ENCODE assay signal across 22 cellular contexts in genomic region chr2:32272279-32272678, GRCh38. TPM values are rescaled to one million over a fixed set of nuclear protein-coding genes. Genes with fewer than 3 reads are reported as not detected.
DNase-seq lines count a peak whose midpoint lies in the region; ATAC-seq and TF ChIP-seq lines count a peak whose summit lies in the region.
"Had no signal": no experiment of that assay in that cellular context is flagged by ENCODE, and none has a peak within 500 bp of the region (broad histone marks: within the 10 kb centered on the region; RNA-seq: fewer than 3 reads in every experiment).

No MANE protein-coding gene starts in this region.

- dilution Hi-C loops in mammary epithelial cell (cut with HindIII; ENCODE audit: low sequenced_read_pairs): no loop called here

- H3K9me2 ChIP-seq in PC-9 (ENCODE audit: insufficient read depth): no peaks in the 10 kb centered on the region

- H3K9me3 ChIP-seq in mammary epithelial cell (replicated peaks; ENCODE audit: insufficient read depth, low read length): no peaks in the 10 kb centered on the region
- H3K9me3 ChIP-seq in PC-9 (ENCODE audit: insufficient read depth, low read depth): no peaks in the 10 kb centered on the region
- no peaks in the 10 kb centered on the region for H3K9me3 ChIP-seq in upper lobe of right lung
- H3K9me3 ChIP-seq: BLaER1 had no signal

- 48% methylated on average over 2 of the region's 3 CpGs for WGBS in mammary epithelial cell (ENCODE audit: low coverage, missing lambda C conversion rate)

- H3K27ac ChIP-seq in mammary epithelial cell (ENCODE audit: insufficient read depth, low read depth, low read length) (no peak overlapping the region), PC-9 (no peak overlapping the region), upper lobe of right lung (no peak overlapping the region)
- H3K27ac ChIP-seq: BLaER1 had no signal

- no peak overlapping the region for H3K4me2 ChIP-seq in mammary epithelial cell (ENCODE audit: insufficient read depth, low read depth, low read length)
- no peak overlapping the region for H3K4me2 ChIP-seq in PC-9
- H3K4me2 ChIP-seq: BLaER1 had no signal

- no peaks in the 10 kb centered on the region for H3F3A ChIP-seq in PC-9 (ENCODE audit: insufficient read depth, low read depth)

- no peak for ATAC-seq in stimulated activated naive B cell treated with anti-CD40 and anti-IgM and Interleukin-4, amounts not matched to agents 10 μg/mL and 1 μg/mL and 100 μg/mL, for 72 hours (replicated peaks)
- no peak for ATAC-seq in upper lobe of right lung
- ATAC-seq: GM12878 had no signal

- no peaks in the 10 kb centered on the region for H3K36me3 Mint-ChIP-seq in MCF 10A (ENCODE audit: insufficient read depth, unreplicated experiment)
- H3K36me3 Mint-ChIP-seq in stimulated activated naive B cell treated with anti-CD40 and anti-IgM and Interleukin-4, amounts not matched to agents 10 μg/mL and 1 μg/mL and 100 μg/mL, for 72 hours: no peaks in the 10 kb centered on the region
- H3K36me3 Mint-ChIP-seq: CD14-positive monocyte; CD4-positive, alpha-beta memory T cell had no signal

- no peaks in the 10 kb centered on the region for H3K9me3 Mint-ChIP-seq in MCF 10A (ENCODE audit: unreplicated experiment)
- H3K9me3 Mint-ChIP-seq in stimulated activated naive B cell treated with anti-CD40 and anti-IgM and Interleukin-4, amounts not matched to agents 10 μg/mL and 1 μg/mL and 100 μg/mL, for 72 hours: no peaks in the 10 kb centered on the region
- H3K9me3 Mint-ChIP-seq: CD14-positive monocyte; CD4-positive, alpha-beta memory T cell; H9 had no signal

- H3K4me1 ChIP-seq in mammary epithelial cell (ENCODE audit: insufficient read depth, low read length) (peaks cover 4% of the 10 kb centered on the region), PC-9 (replicated peaks; ENCODE audit: insufficient read depth) (peaks cover 6% of the 10 kb centered on the region), upper lobe of right lung (peaks cover 3% of the 10 kb centered on the region)

- CTCF ChIA-PET in mammary epithelial cell (lab: Charles Lee; ENCODE audit: low non-redundant PET): no interaction called here
- CTCF ChIA-PET in MCF 10A (lab: Yijun Ruan, JAX): no interaction called here
- CTCF ChIA-PET in PC-9 (lab: Charles Lee): no interaction called here

- H3K79me2 ChIP-seq in mammary epithelial cell (ENCODE audit: insufficient read depth, low read length) (no peaks in the 10 kb centered on the region), PC-9 (ENCODE audit: low read depth) (no peaks in the 10 kb centered on the region)

- H3K4me3 ChIP-seq in mammary epithelial cell (replicated peaks in 1 of 3; ENCODE audit: insufficient read depth in 1 of 3, low read depth in 2 of 3, low read length in 3 of 3) (no peak overlapping the region), PC-9 (no peak overlapping the region), upper lobe of right lung (no peak overlapping the region)
- H3K4me3 ChIP-seq: BLaER1, GM12878 had no signal

- H3K36me3 ChIP-seq in mammary epithelial cell (ENCODE audit: insufficient read depth, low read length) (no peaks in the 10 kb centered on the region), PC-9 (ENCODE audit: low read depth) (no peaks in the 10 kb centered on the region), upper lobe of right lung (no peaks in the 10 kb centered on the region)
- H3K36me3 ChIP-seq: BLaER1 had no signal

- intact Hi-C loops in mammary epithelial cell (cut with micrococcal nuclease): no loop called here
- intact Hi-C loops in MCF 10A (cut with micrococcal nuclease): no loop called here
- intact Hi-C loops in PC-9 (cut with micrococcal nuclease; ENCODE audit: unreplicated experiment): no loop called here
- intact Hi-C loops in upper lobe of right lung (cut with DNase I): no loop called here

- TF ChIP-seq CTCF in mammary epithelial cell (conservative IDR thresholded peaks at IDR 0.05 in 1 of 2, IDR thresholded peaks at IDR 0.05 in 1 of 2; ENCODE audit: extremely low read depth in 1 of 2, insufficient read depth in 1 of 2, low read depth in 1 of 2, low read length in 2 of 2): no peak
- no peak for TF ChIP-seq CTCF in MCF 10A (IDR thresholded peaks at IDR 0.05; ENCODE audit: unreplicated experiment)
- TF ChIP-seq CTCF in PC-9 (conservative IDR thresholded peaks at IDR 0.05): no peak
- TF ChIP-seq CTCF in upper lobe of right lung (IDR thresholded peaks at IDR 0.05): no peak

- no peaks in the 10 kb centered on the region for H3K27me3 ChIP-seq in mammary epithelial cell (ENCODE audit: insufficient read depth, low read length)
- no peaks in the 10 kb centered on the region for H3K27me3 ChIP-seq in PC-9 (ENCODE audit: insufficient read depth, low read depth)
- H3K27me3 ChIP-seq in upper lobe of right lung: no peaks in the 10 kb centered on the region
- H3K27me3 ChIP-seq: BLaER1 had no signal

- H3K27me3 Mint-ChIP-seq in MCF 10A (ENCODE audit: insufficient read depth, unreplicated experiment): no peaks in the 10 kb centered on the region
- H3K27me3 Mint-ChIP-seq in stimulated activated naive B cell treated with anti-CD40 and anti-IgM and Interleukin-4, amounts not matched to agents 10 μg/mL and 1 μg/mL and 100 μg/mL, for 72 hours: peaks cover 0 to 7% of the 10 kb centered on the region in 2 donors

- in situ Hi-C loops in mammary epithelial cell (cut with MboI; ENCODE audit: low sequenced_read_pairs in 2 of 2): no loop called here

- H4K20me1 ChIP-seq in mammary epithelial cell (ENCODE audit: insufficient read depth, low read length): no peaks in the 10 kb centered on the region
- no peaks in the 10 kb centered on the region for H4K20me1 ChIP-seq in PC-9 (ENCODE audit: insufficient read depth)
- H4K20me1 ChIP-seq: BLaER1 had no signal

- H2AFZ ChIP-seq in mammary epithelial cell (ENCODE audit: low read depth, low read length) (peak overlapping the region; percentile 8), PC-9 (peak overlapping the region; percentile 25; the same call in 1 of the 2 replicates)

- DNase-seq in mammary epithelial cell: no peak
- no peak for DNase-seq in MCF 10A (ENCODE audit: unreplicated experiment)
- DNase-seq in HT1080 (ENCODE audit: low read depth): peak; percentile 17
- DNase-seq in PC-9: no peak
- peak; percentile 9 for DNase-seq in islet precursor cell
- no peak for DNase-seq in stimulated activated naive B cell treated with anti-CD40 and anti-IgM and Interleukin-4, amounts not matched to agents 10 μg/mL and 1 μg/mL and 100 μg/mL, for 72 hours
- no peak for DNase-seq in upper lobe of right lung
- no peak for DNase-seq in SHP77 (lab: John Stamatoyannopoulos, UW)
- DNase-seq: 8988T; CD4-positive, alpha-beta memory T cell; DMS153; DMS79; H9; IMR-90 had no signal

- H3K27ac Mint-ChIP-seq in MCF 10A (ENCODE audit: low read depth, unreplicated experiment): no peak overlapping the region
- H3K27ac Mint-ChIP-seq in stimulated activated naive B cell treated with anti-CD40 and anti-IgM and Interleukin-4, amounts not matched to agents 10 μg/mL and 1 μg/mL and 100 μg/mL, for 72 hours: no peak overlapping the region
- H3K27ac Mint-ChIP-seq: CD14-positive monocyte; CD4-positive, alpha-beta memory T cell; H9 had no signal

- POLR2A ChIA-PET in MCF 10A (lab: Yijun Ruan, JAX) (no interaction called here), PC-9 (lab: Charles Lee; ENCODE audit: unreplicated experiment) (no interaction called here)

- no peak overlapping the region for H3K4me3 Mint-ChIP-seq in MCF 10A (ENCODE audit: unreplicated experiment)
- H3K4me3 Mint-ChIP-seq in stimulated activated naive B cell treated with anti-CD40 and anti-IgM and Interleukin-4, amounts not matched to agents 10 μg/mL and 1 μg/mL and 100 μg/mL, for 72 hours: no peak overlapping the region
- H3K4me3 Mint-ChIP-seq: CD14-positive monocyte; CD4-positive, alpha-beta memory T cell; H9 had no signal

- no peak overlapping the region for H3K9ac ChIP-seq in mammary epithelial cell (ENCODE audit: insufficient read depth, low read length)
- H3K9ac ChIP-seq: BLaER1 had no signal

- no peaks in the 10 kb centered on the region for H3K4me1 Mint-ChIP-seq in MCF 10A (ENCODE audit: insufficient read depth, unreplicated experiment)
- peaks cover 0 to 1% of the 10 kb centered on the region in 2 donors for H3K4me1 Mint-ChIP-seq in stimulated activated naive B cell treated with anti-CD40 and anti-IgM and Interleukin-4, amounts not matched to agents 10 μg/mL and 1 μg/mL and 100 μg/mL, for 72 hours

- no TSS peak for BruUV-seq in mammary epithelial cell (replicated peaks; lab: Mats Ljungman, UMichigan)
- BruUV-seq in MCF 10A (replicated peaks; lab: Mats Ljungman, UMichigan): no TSS peak
- BruUV-seq in PC-9 (replicated peaks; lab: Mats Ljungman, UMichigan): no TSS peak

RNA-seq across cellular contexts. Expression of gene YIPF4, which starts 5.4 kb away (rescaled TPM):
- total RNA-seq in mammary epithelial cell (10 to 100 TPM; 17.8 to 45.8 TPM), MCF 10A (2022) (67.6 and 90.3 TPM in 2 replicates), PC-9 (2021) (40.9 and 42.4 TPM in 2 replicates), upper lobe of right lung (65.5 TPM)
- polyA plus RNA-seq in mammary epithelial cell: 4.0 TPM
- polyA minus RNA-seq in mammary epithelial cell: 1.5 TPM
- total RNA-seq in HT1080 (2014; rRNA removed; shearing (Covaris generic)): 8.7 and 14.1 TPM in 2 replicates
- 23.6 and 26.5 TPM in 2 replicates for polyA plus RNA-seq in HT1080 (2015; cell fraction: cytosol; rRNA removed)
- polyA plus RNA-seq in HT1080 (2015; cell fraction: nucleus; rRNA removed): 17.2 and 33.0 TPM in 2 replicates

RNA-seq across cellular contexts. Expression of gene NLRC4, which starts 7.6 kb away (rescaled TPM):
- total RNA-seq in mammary epithelial cell (not detected), MCF 10A (2022) (0.12 and 0.27 TPM in 2 replicates), PC-9 (2021) (not detected in 2 replicates), upper lobe of right lung (15.3 TPM)
- not detected for polyA plus RNA-seq in mammary epithelial cell
- not detected for polyA minus RNA-seq in mammary epithelial cell
- not detected in 2 replicates for total RNA-seq in HT1080 (2014; rRNA removed; shearing (Covaris generic))
- 0.03 TPM in 1 of 2 replicates, not detected in the other for polyA plus RNA-seq in HT1080 (2015; cell fraction: cytosol; rRNA removed)
- not detected in 2 replicates for polyA plus RNA-seq in HT1080 (2015; cell fraction: nucleus; rRNA removed)
- total RNA-seq: A673, G401, H1, H9, HT-29, IMR-90 had no signal
- polyA plus RNA-seq: AG04450, H1, IMR-90 had no signal

Comparison
In these comparisons a context has a peak if more than half of its experiments do, and no peak if none do; other contexts are left out.
1. DNase-seq: peak in HT1080 (single experiment) and islet precursor cell (single experiment); none in mammary epithelial cell (single experiment), MCF 10A (single experiment), PC-9 (0 of 2), stimulated activated naive B cell treated with anti-CD40 and anti-IgM and Interleukin-4, amounts not matched to agents 10 μg/mL and 1 μg/mL and 100 μg/mL, for 72 hours (single experiment), upper lobe of right lung (single experiment) and SHP77 (0 of 2).
2. RNA of gene NLRC4, which starts 7.6 kb away (total RNA-seq): 15.3 TPM in upper lobe of right lung (single experiment); 0.12 to 0.27 TPM in MCF 10A, not detected in mammary epithelial cell, not detected in HT1080 and not detected in PC-9; every median in the first group is over 10 times any median in the second.